In genomic region chr16:31501226-31501965, GRCh38 we compare ENCODE assay signal across 28 cellular contexts. TPM values are rescaled to one million over a fixed set of nuclear protein-coding genes. Genes with fewer than 3 reads are reported as not detected.
DNase-seq lines count a peak whose midpoint lies in the region; ATAC-seq and TF ChIP-seq lines count a peak whose summit lies in the region.
"Had no signal": no experiment of that assay in that cellular context is flagged by ENCODE, and none has a peak within 500 bp of the region (broad histone marks: within the 10 kb centered on the region; RNA-seq: fewer than 3 reads in every experiment).

No MANE protein-coding gene starts in this region.

- H3K27ac ChIP-seq in HUES48 (ENCODE audit: low read depth, low read length) = no peak overlapping the region
- H3K27ac ChIP-seq: A549; BLaER1 treated with 17β-estradiol and CSF1 and Interleukin-3, amounts not matched to agents 10 nM and 100 nM; PC-9; SJSA1 had no signal

- CTCF ChIA-PET in WTC11 (lab: Charles Lee) = interaction anchor here (0.7 to 3.0 kb wide), 4 partner anchors 13 to 44 kb away, joined by 4 to 12 read pairs (median 8); no protein-coding TSS in a partner anchor

- POLR2A ChIA-PET in WTC11 (lab: Charles Lee) = interaction anchor here (1.0 to 1.3 kb wide), 2 partner anchors 13 to 27 kb away, joined by 3 read pairs; no protein-coding TSS in a partner anchor

- H3K27me3 ChIP-seq in HUES48 (ENCODE audit: control insufficient read depth, insufficient read depth, low read length) = no peaks in the 10 kb centered on the region
- H3K27me3 ChIP-seq: BLaER1 treated with 17β-estradiol and CSF1 and Interleukin-3, amounts not matched to agents 10 nM and 100 nM; MG63; SJSA1 had no signal

- 0 out of 2 replicates have a peak overlapping the region, but pooled peaks have one; percentile 25 for H3K4me3 ChIP-seq in HUES48 (ENCODE audit: low read depth, low read length)
- H3K4me3 ChIP-seq: A549; BLaER1 treated with 17β-estradiol and CSF1 and Interleukin-3, amounts not matched to agents 10 nM and 100 nM; GM12878; MG63; PC-9; SJSA1 had no signal

- H3K36me3 ChIP-seq in HUES48 (ENCODE audit: control insufficient read depth, insufficient read depth, low read length) = peaks cover 24% of the 10 kb centered on the region

- no peaks in the 10 kb centered on the region for H3K9me3 ChIP-seq in HUES48 (ENCODE audit: control insufficient read depth, insufficient read depth, low read length)
- H3K9me3 ChIP-seq: A549; BLaER1 treated with 17β-estradiol and CSF1 and Interleukin-3, amounts not matched to agents 10 nM and 100 nM; Caco-2; MG63; SJSA1 had no signal

- H3K27ac Mint-ChIP-seq in WTC11 = no peak overlapping the region
- H3K27ac Mint-ChIP-seq: CD8-positive, alpha-beta T cell had no signal

- H3K4me3 Mint-ChIP-seq in WTC11 = peak overlapping the region; percentile 2; the same call in 1 of the 2 replicates
- H3K4me3 Mint-ChIP-seq: CD8-positive, alpha-beta T cell had no signal

- H3K4me1 ChIP-seq in HUES48 (ENCODE audit: control insufficient read depth, insufficient read depth, low read length) = peaks cover 10% of the 10 kb centered on the region
- H3K4me1 ChIP-seq: A549 had no signal

- no peak overlapping the region for H3K9ac ChIP-seq in HUES48 (ENCODE audit: low read depth, low read length)
- H3K9ac ChIP-seq: BLaER1 treated with 17β-estradiol and CSF1 and Interleukin-3, amounts not matched to agents 10 nM and 100 nM had no signal

- DNase-seq in WTC11 (ENCODE audit: low spot score) = no peak
- peak; percentile 84 for DNase-seq in left lobe of liver (ENCODE audit: low spot score)
- DNase-seq in anterior cingulate cortex (lab: John Stamatoyannopoulos, UW) = no peak
- no peak for DNase-seq in GDM1 (lab: John Stamatoyannopoulos, UW)
- DNase-seq: AML-193; Caco-2; CD8-positive, alpha-beta T cell; GOT3; KBM-7; MG63; NCI-H1105 treated with DMSO at 0.1 percent for 48 hours; NCI-H146; NCI-H1930; NCI-H2107; NCI-H524; NCI-H748 treated with DMSO at 0.1 percent for 48 hours; NK-92 treated with Interleukin-12 subunit alpha and Interleukin-12 subunit beta, amount 100 ng/mL, for 24 hours; PC-9 had no signal

- H3K36me3 Mint-ChIP-seq in WTC11 = peaks cover 10% of the 10 kb centered on the region

- no peaks in the 10 kb centered on the region for H3K9me3 Mint-ChIP-seq in WTC11
- H3K9me3 Mint-ChIP-seq: CD8-positive, alpha-beta T cell had no signal

- no peak for TF ChIP-seq CTCF in WTC11 (IDR thresholded peaks at IDR 0.05)

- peaks cover 21% of the 10 kb centered on the region for H3K4me1 Mint-ChIP-seq in WTC11

- ATAC-seq in WTC11 = peak; percentile 61
- peak; percentile 89 for ATAC-seq in left lobe of liver
- ATAC-seq in HG02610 (IDR thresholded peaks at IDR 0.05; ENCODE audit: unreplicated experiment) = no peak
- no peak for ATAC-seq in HG03442 (IDR thresholded peaks at IDR 0.05; ENCODE audit: unreplicated experiment)
- ATAC-seq: CD8-positive, alpha-beta T cell; GM12878; Right ventricle myocardium inferior had no signal

- H3K27me3 Mint-ChIP-seq in WTC11 (ENCODE audit: low read depth) = no peaks in the 10 kb centered on the region

TF ChIP-seq in WTC11, 78 proteins besides CTCF, POLR2A, EP300 and RAD21:
- TF ChIP-seq ZNF396 (CRISPR knock-in tag; IDR thresholded peaks at IDR 0.05; ENCODE audit: borderline replicate concordance) (no peak), GRHL2 (CRISPR knock-in tag; IDR thresholded peaks at IDR 0.05; ENCODE audit: insufficient replicate concordance, severe bottlenecking) (no peak), ZNF121 (CRISPR knock-in tag; IDR thresholded peaks at IDR 0.05) (peak; percentile 72; the same call in 1 of the 2 replicates), FOXP1 (CRISPR knock-in tag; IDR thresholded peaks at IDR 0.05; ENCODE audit: borderline replicate concordance) (no peak)

RNA-seq across cellular contexts. Expression of gene RUSF1, which starts 6.8 kb away (rescaled TPM):
- total RNA-seq in WTC11 (2021) (35.9 to 41.8 TPM (median 39.4 TPM) in 3 replicates), left lobe of liver (63.1 TPM)

RNA-seq across cellular contexts. Expression of gene SLC5A2, which starts 18.5 kb away (rescaled TPM):
- total RNA-seq in WTC11 (2021) = 0.83 to 1.7 TPM (median 1.1 TPM) in 3 replicates
- total RNA-seq in left lobe of liver = 0.15 TPM
- total RNA-seq: GM12878, LHCN-M2, Right ventricle myocardium inferior, RPMI7951, SJSA1 had no signal

RNA-seq across cellular contexts. Expression of gene AHSP, which starts 26.3 kb away (rescaled TPM):
- total RNA-seq in WTC11 (2021) = 0.60 to 0.81 TPM in 2 of 3 replicates, not detected in the other
- total RNA-seq in left lobe of liver = 0.83 TPM
- total RNA-seq: Caco-2; CD8-positive, alpha-beta T cell; GM12878; LHCN-M2; PC-9; Right ventricle myocardium inferior; RPMI7951; SJSA1 had no signal

RNA-seq across cellular contexts. Expression of gene TGFB1I1, which starts 29.4 kb away (rescaled TPM):
- total RNA-seq in WTC11 (2021) (4.3 to 5.3 TPM (median 4.6 TPM) in 3 replicates), left lobe of liver (3.1 TPM)

RNA-seq across cellular contexts. Expression of gene ARMC5, which starts 42.1 kb away (rescaled TPM):
- total RNA-seq in WTC11 (2021) (11.3 to 13.2 TPM (median 13.0 TPM) in 3 replicates), left lobe of liver (25.1 TPM)

Comparison
In these comparisons a context has a peak if more than half of its experiments do, and no peak if none do; other contexts are left out.
1. ATAC-seq: peak in WTC11 (single experiment) and left lobe of liver (single experiment); none in HG02610 (single experiment) and HG03442 (single experiment).